In the genomic region with DNA sequence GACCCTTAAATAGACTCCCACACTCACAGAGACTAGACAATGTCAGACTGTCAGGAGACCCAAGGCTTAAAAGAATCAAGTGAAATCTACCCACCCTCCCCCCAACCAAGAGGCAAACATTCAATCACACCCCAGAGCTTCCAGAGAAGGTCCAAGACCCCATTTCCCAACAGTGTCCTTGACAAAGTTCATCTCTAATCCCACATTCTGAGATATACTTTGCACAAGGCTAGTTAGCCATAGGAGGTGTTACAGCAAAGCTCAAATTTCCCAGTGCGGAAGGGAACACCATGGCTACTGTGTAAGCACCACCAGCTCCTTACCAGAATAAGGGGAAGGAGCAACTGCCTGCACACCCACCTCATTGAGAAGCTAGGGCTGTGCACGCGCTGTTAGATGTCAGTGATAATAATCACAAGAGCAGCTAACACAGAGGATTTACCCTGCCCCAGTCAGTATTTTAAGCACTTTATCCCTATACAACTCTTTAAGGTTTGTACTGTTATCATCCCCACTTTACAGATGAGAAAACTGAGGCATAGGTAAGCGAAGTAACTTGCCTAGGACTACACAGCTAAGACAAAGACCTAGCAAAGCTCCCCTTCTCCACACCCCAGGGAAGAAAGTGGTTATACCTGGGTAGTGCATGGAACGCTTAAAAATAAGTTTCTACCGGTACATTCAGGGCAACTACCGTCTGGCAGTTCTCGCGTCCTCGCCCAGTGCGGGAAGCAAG, we compare ENCODE assay signal across 9 cellular contexts. TPM values are rescaled to one million over a fixed set of nuclear protein-coding genes. Genes with fewer than 3 reads are reported as not detected.
DNase-seq lines count a peak whose midpoint lies in the region; ATAC-seq and TF ChIP-seq lines count a peak whose summit lies in the region.
"Had no signal": no experiment of that assay in that cellular context is flagged by ENCODE, and none has a peak within 500 bp of the region (broad histone marks: within the 10 kb centered on the region; RNA-seq: fewer than 3 reads in every experiment).

No MANE protein-coding gene starts in this region.

- in situ Hi-C loops in G401 (cut with HindIII; ENCODE audit: low sequenced_read_pairs) = no loop called here

- TSS peak; percentile 22 for BruUV-seq in Calu3 (replicated peaks; lab: Mats Ljungman, UMichigan)

- no peak overlapping the region for H3K9ac ChIP-seq in fibroblast of lung (ENCODE audit: insufficient read depth, low read length)

- intact Hi-C loops in Calu3 (cut with micrococcal nuclease; ENCODE audit: unreplicated experiment) = no loop called here

- H3K36me3 ChIP-seq in RWPE2 (ENCODE audit: low read depth) (no peaks in the 10 kb centered on the region), fibroblast of lung (ENCODE audit: control insufficient read depth, insufficient read depth, low read length) (no peaks in the 10 kb centered on the region)

- no peaks in the 10 kb centered on the region for H3K27me3 Mint-ChIP-seq in Calu3 (ENCODE audit: unreplicated experiment)
- peaks cover 36% of the 10 kb centered on the region for H3K27me3 Mint-ChIP-seq in progenitor cell of endocrine pancreas

- H3K9me3 Mint-ChIP-seq in Calu3 (ENCODE audit: low read depth, unreplicated experiment) (no peaks in the 10 kb centered on the region), progenitor cell of endocrine pancreas (ENCODE audit: low read depth) (no peaks in the 10 kb centered on the region)

- peaks cover 39% of the 10 kb centered on the region for H3K36me3 Mint-ChIP-seq in Calu3 (ENCODE audit: insufficient read depth, unreplicated experiment)
- peaks cover 5% of the 10 kb centered on the region for H3K36me3 Mint-ChIP-seq in progenitor cell of endocrine pancreas (ENCODE audit: insufficient read depth)

- H4K20me1 ChIP-seq in fibroblast of lung (ENCODE audit: control insufficient read depth, extremely low read depth, insufficient read depth, low read length) = no peaks in the 10 kb centered on the region

- no peaks in the 10 kb centered on the region for H3K79me2 ChIP-seq in fibroblast of lung (ENCODE audit: control insufficient read depth, insufficient read depth, low read length)

- CTCF ChIA-PET in Calu3 (lab: Charles Lee) = interaction anchor here (0.5 to 1.6 kb wide), 4 partner anchors 10 to 361 kb away, joined by 3 to 4 read pairs (median 3); no protein-coding TSS in a partner anchor

- H3K4me3 ChIP-seq in RWPE2 (ENCODE audit: severe bottlenecking) (peak overlapping the region; percentile 45), fibroblast of lung (replicated peaks in 1 of 4; ENCODE audit: control extremely low read depth in 1 of 4, insufficient read depth in 1 of 4, low read depth in 3 of 4, low read length in 4 of 4) (peak overlapping the region in 2 of 4 experiments; percentile 67 to 77)

- ATAC-seq in RWPE2 (ENCODE audit: low read depth) (no peak), HG02763 (IDR thresholded peaks at IDR 0.05; ENCODE audit: unreplicated experiment) (no peak)

- peaks cover 32% of the 10 kb centered on the region for H3K4me1 Mint-ChIP-seq in Calu3 (ENCODE audit: low read depth, unreplicated experiment)
- H3K4me1 Mint-ChIP-seq in progenitor cell of endocrine pancreas (ENCODE audit: low read depth) = peaks cover 13% of the 10 kb centered on the region

- H3K27ac Mint-ChIP-seq in Calu3 (ENCODE audit: unreplicated experiment) (no peak overlapping the region), progenitor cell of endocrine pancreas (peak overlapping the region; percentile 79)

- H3K4me3 Mint-ChIP-seq in Calu3 (ENCODE audit: low read depth, unreplicated experiment) = peak overlapping the region; percentile 82
- H3K4me3 Mint-ChIP-seq in progenitor cell of endocrine pancreas (ENCODE audit: low read depth) = peak overlapping the region; percentile 74

- no peak overlapping the region for H2AFZ ChIP-seq in fibroblast of lung (ENCODE audit: low read length)

- H3K4me1 ChIP-seq in RWPE2 (ENCODE audit: insufficient read depth, poor library complexity, severe bottlenecking) (no peaks in the 10 kb centered on the region), fibroblast of lung (ENCODE audit: control insufficient read depth, extremely low read depth, insufficient read depth, low read length) (no peaks in the 10 kb centered on the region)

- peak overlapping the region; percentile 86 for H3K4me2 ChIP-seq in fibroblast of lung (ENCODE audit: extremely low read depth, insufficient read depth, low read length)

- no peak for DNase-seq in Calu3
- DNase-seq in RWPE2 (ENCODE audit: low spot score) = no peak
- no peak for DNase-seq in fibroblast of lung (ENCODE audit: low read depth in 2 of 2)
- DNase-seq in progenitor cell of endocrine pancreas (ENCODE audit: low spot score, unreplicated experiment) = no peak
- DNase-seq in stimulated activated CD4-positive, alpha-beta T cell treated with anti-CD3 and anti-CD28 coated beads, Interleukin-2, amount 100 ng/mL, for 48 hours = no peak
- no peak for DNase-seq in ureter (ENCODE audit: low spot score)
- no peak for DNase-seq in G401 (ENCODE audit: low spot score)
- DNase-seq: amniotic stem cell had no signal

- H3K9me3 ChIP-seq in RWPE2 (ENCODE audit: severe bottlenecking) = peaks cover 2% of the 10 kb centered on the region
- no peaks in the 10 kb centered on the region for H3K9me3 ChIP-seq in fibroblast of lung (ENCODE audit: control insufficient read depth, insufficient read depth, low read depth, low read length)

- no peak for TF ChIP-seq CTCF in Calu3 (IDR thresholded peaks at IDR 0.05; ENCODE audit: unreplicated experiment)
- TF ChIP-seq CTCF in RWPE2 (IDR thresholded peaks at IDR 0.05; ENCODE audit: poor library complexity, severe bottlenecking) = no peak
- TF ChIP-seq CTCF in fibroblast of lung (conservative IDR thresholded peaks at IDR 0.05 in 1 of 2, IDR thresholded peaks at IDR 0.05 in 1 of 2; ENCODE audit: low read depth in 1 of 2, low read length in 2 of 2) = no peak
- no peak for TF ChIP-seq CTCF in progenitor cell of endocrine pancreas (IDR thresholded peaks at IDR 0.05; ENCODE audit: unreplicated experiment)

- H3K27me3 ChIP-seq in RWPE2 (ENCODE audit: insufficient read depth, poor library complexity, severe bottlenecking) = no peaks in the 10 kb centered on the region
- peaks cover 30% of the 10 kb centered on the region for H3K27me3 ChIP-seq in fibroblast of lung (ENCODE audit: control insufficient read depth, insufficient read depth, low read length)

- H3K27ac ChIP-seq in RWPE2 (ENCODE audit: poor library complexity, severe bottlenecking) (no peak overlapping the region), fibroblast of lung (ENCODE audit: insufficient read depth, low read length) (no peak overlapping the region)

RNA-seq across cellular contexts. Expression of a gene that starts 17.3 kb away (rescaled TPM):
- total RNA-seq in Calu3 (2022) = 0.47 and 0.64 TPM in 2 replicates
- not detected in 2 replicates for total RNA-seq in fibroblast of lung
- polyA plus RNA-seq in fibroblast of lung = 0.02 TPM in 1 of 2 replicates, not detected in the other
- 0.06 TPM in 1 of 2 replicates, not detected in the other for polyA plus RNA-seq in fibroblast of lung (2012)
- not detected in 2 replicates for polyA minus RNA-seq in fibroblast of lung (ENCODE audit: low replicate concordance)
- total RNA-seq in progenitor cell of endocrine pancreas = 0.14 and 0.16 TPM in 2 replicates
- total RNA-seq in ureter = not detected
- not detected in 2 replicates for total RNA-seq in G401 (2014; rRNA removed; shearing (Covaris generic))
